12 cellular contexts compared by ENCODE assay signal in the genomic region with DNA sequence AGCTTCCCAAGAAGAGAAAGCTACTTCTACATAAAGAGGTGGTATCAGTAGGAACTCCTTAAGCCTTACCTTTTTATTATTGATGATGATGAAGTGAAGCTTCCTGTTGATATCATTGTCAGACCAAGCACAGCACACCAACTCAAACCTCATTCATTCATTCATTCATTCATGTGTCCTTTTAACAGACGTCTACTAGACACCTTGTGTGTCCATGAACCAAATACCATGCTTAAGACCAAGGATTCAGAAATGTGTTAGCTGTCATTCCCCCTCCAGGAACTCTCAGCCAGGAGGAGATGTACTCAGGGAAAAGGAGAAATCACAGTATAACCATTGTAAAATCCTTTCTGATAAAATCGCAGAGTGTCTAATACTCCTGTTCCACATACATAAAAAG.
A peak's percentile ranks its signal among the peaks of the same experiment; 100 is the strongest.
DNase-seq lines count a peak whose midpoint lies in the region; TF ChIP-seq lines count a peak whose summit lies in the region.
"Had no signal": no experiment of that assay in that cellular context is flagged by ENCODE, and none has a peak within 500 bp of the region (broad histone marks: within the 10 kb centered on the region; RNA-seq: fewer than 3 reads in every experiment).

No MANE protein-coding gene starts in this region.

- H3K9me3 ChIP-seq in breast epithelium (no peaks in the 10 kb centered on the region), mesenchymal stem cell (ENCODE audit: control insufficient read depth, low read length) (no peaks in the 10 kb centered on the region), spleen (no peaks in the 10 kb centered on the region)
- H3K9me3 ChIP-seq: BLaER1 had no signal

- DNase-seq in Calu3 (no peak), breast epithelium (ENCODE audit: low spot score in 2 of 2) (no peak), mesenchymal stem cell (no peak), spleen (no peak), G401 (ENCODE audit: low spot score) (no peak), NOMO-1 treated with DMSO at 0.1 percent for 48 hours (lab: John Stamatoyannopoulos, UW; ENCODE audit: unreplicated experiment) (no peak), NCI-H345 (lab: John Stamatoyannopoulos, UW) (no peak), GM03348 (ENCODE audit: low spot score) (no peak)
- DNase-seq: activated CD4-positive, alpha-beta T cell treated with anti-CD3 and anti-CD28 coated beads, Interleukin-2, amount 10 ng/mL, durations not matched to agents 7 days and 5 days; activated gamma-delta T cell; NCI-H446 had no signal

- peak overlapping the region; percentile 81 for H3K9ac ChIP-seq in mesenchymal stem cell (ENCODE audit: low read length)
- H3K9ac ChIP-seq: BLaER1 had no signal

- peaks cover 54% of the 10 kb centered on the region for H3K4me1 Mint-ChIP-seq in Calu3 (ENCODE audit: low read depth, unreplicated experiment)

- H3K18ac ChIP-seq in mesenchymal stem cell (ENCODE audit: low read depth in 1 of 2, low read length in 2 of 2) = peak overlapping the region in 1 of 2 experiments; percentile 81

- no peak overlapping the region for H2BK5ac ChIP-seq in mesenchymal stem cell (ENCODE audit: low read depth, low read length, poor library complexity, severe bottlenecking)

- H2AK5ac ChIP-seq in mesenchymal stem cell (ENCODE audit: low read length, severe bottlenecking) = peak overlapping the region; percentile 33

- H3K23ac ChIP-seq in mesenchymal stem cell (ENCODE audit: low read length in 2 of 2) = no peak overlapping the region

- TF ChIP-seq POLR2A in breast epithelium (IDR thresholded peaks at IDR 0.05) = no peak
- no peak for TF ChIP-seq POLR2A in spleen (IDR thresholded peaks at IDR 0.05)

- in situ Hi-C loops in G401 (cut with HindIII; ENCODE audit: low sequenced_read_pairs) = no loop called here

- H3K14ac ChIP-seq in mesenchymal stem cell (ENCODE audit: low read length in 2 of 2) = no peak overlapping the region

- no peak overlapping the region for H2BK15ac ChIP-seq in mesenchymal stem cell (ENCODE audit: low read depth, poor library complexity, severe bottlenecking)

- H3K4me3 Mint-ChIP-seq in Calu3 (ENCODE audit: low read depth, unreplicated experiment) = peak overlapping the region; percentile 62
- H3K4me3 Mint-ChIP-seq: activated CD4-positive, alpha-beta T cell treated with anti-CD3 and anti-CD28 coated beads, Interleukin-2, amount 10 ng/mL, durations not matched to agents 7 days and 5 days had no signal

- H3K36me3 Mint-ChIP-seq in Calu3 (ENCODE audit: insufficient read depth, unreplicated experiment) = peaks cover 11% of the 10 kb centered on the region

- no peaks in the 10 kb centered on the region for H3K27me3 Mint-ChIP-seq in Calu3 (ENCODE audit: unreplicated experiment)
- H3K27me3 Mint-ChIP-seq: activated CD4-positive, alpha-beta T cell treated with anti-CD3 and anti-CD28 coated beads, Interleukin-2, amount 10 ng/mL, durations not matched to agents 7 days and 5 days had no signal

- no peak overlapping the region for H4K91ac ChIP-seq in mesenchymal stem cell (ENCODE audit: low read length)

- peak overlapping the region; percentile 39 for H2BK120ac ChIP-seq in mesenchymal stem cell (ENCODE audit: low read depth, low read length)

- peak overlapping the region; percentile 96 for H3K27ac Mint-ChIP-seq in Calu3 (ENCODE audit: unreplicated experiment)
- H3K27ac Mint-ChIP-seq: activated CD4-positive, alpha-beta T cell treated with anti-CD3 and anti-CD28 coated beads, Interleukin-2, amount 10 ng/mL, durations not matched to agents 7 days and 5 days had no signal

- H3K27me3 ChIP-seq in breast epithelium = no peaks in the 10 kb centered on the region
- no peaks in the 10 kb centered on the region for H3K27me3 ChIP-seq in mesenchymal stem cell (ENCODE audit: control insufficient read depth in 1 of 2, insufficient read depth in 1 of 2, low read length in 2 of 2)
- H3K27me3 ChIP-seq in spleen (replicated peaks in 1 of 7) = no peaks in the 10 kb centered on the region
- H3K27me3 ChIP-seq: BLaER1 had no signal

- no peak overlapping the region for H3K4me2 ChIP-seq in mesenchymal stem cell (ENCODE audit: low read length, poor library complexity, severe bottlenecking)
- H3K4me2 ChIP-seq: BLaER1 had no signal

- H3K27ac ChIP-seq in breast epithelium (peak overlapping the region; percentile 89 to 97), mesenchymal stem cell (ENCODE audit: low read length, poor library complexity, severe bottlenecking) (no peak overlapping the region), spleen (peak overlapping the region; percentile 22 to 95 (median 83))
- H3K27ac ChIP-seq: BLaER1 had no signal

- H3K79me1 ChIP-seq in mesenchymal stem cell (replicated peaks; ENCODE audit: low read length, poor library complexity, severe bottlenecking) = no peaks in the 10 kb centered on the region

- no peak overlapping the region for H4K8ac ChIP-seq in mesenchymal stem cell (ENCODE audit: low read length)

- peak overlapping the region; percentile 59 to 95 for H2BK12ac ChIP-seq in mesenchymal stem cell (ENCODE audit: low read length in 2 of 2)

- intact Hi-C loops in Calu3 (cut with micrococcal nuclease; ENCODE audit: unreplicated experiment) = loop anchor here (2.0 to 5.0 kb wide), 2 partner anchors 19 to 184 kb away; no protein-coding TSS in a partner anchor
- intact Hi-C loops in breast epithelium (cut with DNase I; ENCODE audit: low total_unique reads) = no loop called here
- intact Hi-C loops in spleen (cut with DNase I; ENCODE audit: low total_unique reads) = no loop called here

- H3K36me3 ChIP-seq in breast epithelium (no peaks in the 10 kb centered on the region), mesenchymal stem cell (ENCODE audit: control insufficient read depth in 1 of 2, insufficient read depth in 2 of 2, low read depth in 1 of 2, low read length in 2 of 2) (no peaks in the 10 kb centered on the region), spleen (no peaks in the 10 kb centered on the region)
- H3K36me3 ChIP-seq: BLaER1 had no signal

- H3K4me3 ChIP-seq in breast epithelium (peak overlapping the region in 1 of 3 donors; percentile 40), mesenchymal stem cell (ENCODE audit: insufficient read depth in 1 of 2, low read depth in 1 of 2, low read length in 2 of 2) (peak overlapping the region in 1 of 2 experiments; percentile 43), spleen (peak overlapping the region in 1 of 8 donors; percentile 54)
- H3K4me3 ChIP-seq: BLaER1 had no signal

- H3K9me3 Mint-ChIP-seq in Calu3 (ENCODE audit: low read depth, unreplicated experiment) = peaks cover 9% of the 10 kb centered on the region

- TF ChIP-seq CTCF in Calu3 (IDR thresholded peaks at IDR 0.05; ENCODE audit: unreplicated experiment) (no peak), breast epithelium (IDR thresholded peaks at IDR 0.05) (no peak), spleen (IDR thresholded peaks at IDR 0.05 in 8 of 11, conservative IDR thresholded peaks at IDR 0.05 in 3 of 11) (no peak)

- H3K4ac ChIP-seq in mesenchymal stem cell (ENCODE audit: low read depth in 1 of 2, low read length in 2 of 2) = peak overlapping the region; percentile 29 to 93

- 85% methylated on average over 1 of the region's 2 CpGs for WGBS in mesenchymal stem cell
- WGBS in spleen, 5 donors = 77 to 93% (median 88%) methylated on average over 2 of the region's 2 CpGs

- CTCF ChIA-PET in Calu3 (lab: Charles Lee) = interaction anchor here (0.5 to 1.5 kb wide), 2 partner anchors 14 to 195 kb away, joined by 4 to 6 read pairs; a partner anchor contains a TSS

- H2AFZ ChIP-seq in mesenchymal stem cell (ENCODE audit: low read depth, low read length) = no peak overlapping the region

- H3K4me1 ChIP-seq in breast epithelium (peaks cover 2 to 10% of the 10 kb centered on the region in 2 donors), mesenchymal stem cell (ENCODE audit: control insufficient read depth, insufficient read depth, low read depth, low read length) (peaks cover 15% of the 10 kb centered on the region), spleen (peaks cover 0 to 43% (median 22%) of the 10 kb centered on the region in 6 donors)

- BruUV-seq in Calu3 (replicated peaks; lab: Mats Ljungman, UMichigan) = TSS peak; percentile 91
